ENCODE assay signal across 18 cellular contexts in genomic region chr20:46304852-46305251, GRCh38. TPM values are rescaled to one million over a fixed set of nuclear protein-coding genes. Genes with fewer than 3 reads are reported as not detected.
DNase-seq lines count a peak whose midpoint lies in the region; ATAC-seq, FAIRE-seq and TF ChIP-seq lines count a peak whose summit lies in the region.
"Had no signal": no experiment of that assay in that cellular context is flagged by ENCODE, and none has a peak within 500 bp of the region (broad histone marks: within the 10 kb centered on the region; RNA-seq: fewer than 3 reads in every experiment).

No MANE protein-coding gene starts in this region.

- H3K4me1 ChIP-seq in left ventricle myocardium inferior (peaks cover 43% of the 10 kb centered on the region), pancreas (peaks cover 11 to 13% (median 12%) of the 10 kb centered on the region in 3 donors), prostate gland (replicated peaks) (no peaks in the 10 kb centered on the region)

- no peak for FAIRE-seq in pancreas (lab: Jason Lieb, UNC)
- FAIRE-seq: GM12892, GM19239 had no signal

- no peak for DNase-seq in Right ventricle myocardium inferior (ENCODE audit: missing footprints)
- DNase-seq in left cardiac atrium, result no peak
- no peak for DNase-seq in left ventricle myocardium inferior
- no peak for DNase-seq in pancreas
- no peak for DNase-seq in prostate gland (ENCODE audit: low spot score)
- DNase-seq: ACHN; CD4-positive, CD25-positive, alpha-beta regulatory T cell; DND-41; GDM1; HCEC 1CT had no signal

- TF ChIP-seq CTCF in VCaP (conservative IDR thresholded peaks at IDR 0.05) (no peak), left ventricle myocardium inferior (IDR thresholded peaks at IDR 0.05; ENCODE audit: borderline replicate concordance) (no peak), pancreas (IDR thresholded peaks at IDR 0.05) (no peak), prostate gland (IDR thresholded peaks at IDR 0.05) (no peak)

- whole genome bisulfite sequencing in pancreas, 2 donors, result 65 to 70% methylated on average over 3 of the region's 3 CpGs
- 57% methylated on average over 3 of the region's 3 CpGs for WGBS in prostate gland

- no peaks in the 10 kb centered on the region for H3K36me3 ChIP-seq in left ventricle myocardium inferior
- no peaks in the 10 kb centered on the region for H3K36me3 ChIP-seq in pancreas
- H3K36me3 ChIP-seq in prostate gland, result no peaks in the 10 kb centered on the region
- H3K36me3 ChIP-seq: BLaER1 treated with 17β-estradiol and CSF1 and Interleukin-3, amounts not matched to agents 10 nM and 100 nM had no signal

- H3K4me3 ChIP-seq in left ventricle myocardium inferior (peak overlapping the region; percentile 2), pancreas (no peak overlapping the region), prostate gland (no peak overlapping the region)
- H3K4me3 ChIP-seq: BLaER1 treated with 17β-estradiol and CSF1 and Interleukin-3, amounts not matched to agents 10 nM and 100 nM had no signal

- ATAC-seq in Right ventricle myocardium inferior (peak; percentile 72), left cardiac atrium (no peak), pancreas (peak in 1 of 4 donors; percentile 2), GM21390 (IDR thresholded peaks at IDR 0.05; ENCODE audit: unreplicated experiment) (no peak)

- TF ChIP-seq POLR2A in prostate gland (IDR thresholded peaks at IDR 0.05), result no peak

- H3K27me3 ChIP-seq in left ventricle myocardium inferior (ENCODE audit: low read depth), result peaks cover 100% of the 10 kb centered on the region
- H3K27me3 ChIP-seq in pancreas, result no peaks in the 10 kb centered on the region
- peaks cover 2% of the 10 kb centered on the region for H3K27me3 ChIP-seq in prostate gland (replicated peaks; ENCODE audit: insufficient read depth)

- intact Hi-C loops in Right ventricle myocardium inferior (cut with DNase I), result loop anchor here (1.0 to 5.0 kb wide), 3 partner anchors 44 to 98 kb away; no protein-coding TSS in a partner anchor
- intact Hi-C loops in left cardiac atrium (cut with DNase I), result no loop called here
- intact Hi-C loops in left ventricle myocardium inferior (cut with micrococcal nuclease), result no loop called here
- intact Hi-C loops in pancreas (cut with DNase I), result loop anchor here in 1 of 3 donors (5.0 kb wide), 1 partner anchor 42 kb away; no protein-coding TSS in a partner anchor
- intact Hi-C loops in prostate gland (cut with DNase I), result no loop called here

- H3K27ac ChIP-seq in VCaP (peak overlapping the region; percentile 8; the same call in 1 of the 2 replicates), left ventricle myocardium inferior (replicated peaks) (peak overlapping the region; percentile 79), pancreas (peak overlapping the region in 3 of 4 donors; percentile 28 to 81 (median 73)), prostate gland (no peak overlapping the region)
- H3K27ac ChIP-seq: BLaER1 treated with 17β-estradiol and CSF1 and Interleukin-3, amounts not matched to agents 10 nM and 100 nM had no signal

- no peaks in the 10 kb centered on the region for H3K9me3 ChIP-seq in left ventricle myocardium inferior (replicated peaks)
- no peaks in the 10 kb centered on the region for H3K9me3 ChIP-seq in pancreas
- no peaks in the 10 kb centered on the region for H3K9me3 ChIP-seq in prostate gland
- H3K9me3 ChIP-seq: BLaER1 treated with 17β-estradiol and CSF1 and Interleukin-3, amounts not matched to agents 10 nM and 100 nM had no signal

RNA-seq across cellular contexts. Expression of gene CDH22, which starts 3.4 kb away (rescaled TPM):
- total RNA-seq in Right ventricle myocardium inferior (5.2 TPM), left cardiac atrium (1 to 10 TPM; 5.8 to 5.9 TPM), left ventricle myocardium inferior (2.3 TPM), pancreas (1 to 10 TPM in 5 of 6 donors, under 1 TPM in 1; 0.97 to 5.3 (median 2.3) TPM), prostate gland (1 to 10 TPM; 1.9 to 3.3 TPM)
- polyA plus RNA-seq in pancreas, result 10 to 100 TPM in 1 of 2 donors, 1 to 10 TPM in 1; 3.7 to 11.9 TPM
- total RNA-seq: A172; CD4-positive, CD25-positive, alpha-beta regulatory T cell; H4; HFFc6 had no signal
- polyA plus RNA-seq: CD4-positive, CD25-positive, alpha-beta regulatory T cell had no signal

Comparison
In these comparisons a context has a peak if more than half of its experiments do, and no peak if none do; other contexts are left out.
1. H3K27ac ChIP-seq: peak in VCaP (single experiment), left ventricle myocardium inferior (single experiment) and pancreas (3 of 4); none in prostate gland (0 of 2).